ENCODE assay signal across 1 cellular context in the genomic region with DNA sequence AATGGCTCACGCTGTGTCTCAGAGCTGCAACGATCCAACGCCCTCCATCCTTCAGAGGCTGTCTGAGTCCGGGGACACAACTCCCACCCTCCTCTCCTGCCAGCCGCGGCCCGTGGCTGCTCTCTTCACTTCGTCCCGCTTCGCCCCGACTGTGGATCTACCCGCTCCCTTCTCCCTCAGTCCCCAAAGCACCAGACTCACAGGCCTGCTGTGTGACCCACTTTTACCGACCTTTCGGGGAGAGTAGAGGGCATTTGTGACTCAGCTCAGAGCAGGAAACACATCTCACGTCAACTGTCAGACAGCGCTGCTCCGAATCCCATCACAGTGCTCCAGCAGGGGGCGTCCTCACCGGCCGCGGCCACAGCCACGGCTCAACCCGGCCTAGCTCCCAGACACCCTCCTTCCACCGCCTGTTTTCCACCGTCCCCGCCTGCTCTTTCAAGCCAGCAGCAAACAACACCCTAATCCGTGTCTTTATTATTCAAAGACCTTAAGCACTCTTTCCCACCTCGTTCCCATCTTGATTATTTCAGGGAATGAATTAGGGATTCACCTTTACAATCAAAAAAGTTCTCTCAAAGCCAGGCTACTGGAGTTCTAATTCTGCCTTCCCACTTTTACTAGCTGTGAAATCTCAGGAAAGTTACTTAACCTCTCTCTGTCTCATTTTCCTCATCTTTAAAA.
TF ChIP-seq lines count a peak whose summit lies in the region.

No MANE protein-coding gene starts in this region.

TF ChIP-seq in K562, 482 proteins besides CTCF, POLR2A, EP300 and RAD21 (continued from another document and continues in another):
- peak; percentile 94 for TF ChIP-seq PKNOX1 (IDR thresholded peaks at IDR 0.05)
- TF ChIP-seq CHD4 (IDR thresholded peaks at IDR 0.05; ENCODE audit: insufficient read depth, insufficient replicate concordance, low read depth, low read length, poor library complexity, severe bottlenecking): no peak
- no peak for TF ChIP-seq ZNF174 (CRISPR knock-in tag; IDR thresholded peaks at IDR 0.05)
- no peak for TF ChIP-seq PPARD (CRISPR knock-in tag; IDR thresholded peaks at IDR 0.05)
- peak; percentile 53 to 59 for TF ChIP-seq AFF1 (IDR thresholded peaks at IDR 0.05; ENCODE audit: low read depth in 1 of 2, partially characterized antibody in 2 of 2)
- peak; percentile 55 for TF ChIP-seq TAF1 (IDR thresholded peaks at IDR 0.05; ENCODE audit: control insufficient read depth, extremely low read depth, insufficient read depth, low read length, severe bottlenecking)
- TF ChIP-seq ATF7 (IDR thresholded peaks at IDR 0.05): peak; percentile 70
- TF ChIP-seq EHMT2 (IDR thresholded peaks at IDR 0.05): peak; percentile 72; the same call in 1 of the 2 replicates
- TF ChIP-seq HDAC6 (IDR thresholded peaks at IDR 0.05; ENCODE audit: low read depth, low read length): no peak
- no peak for TF ChIP-seq CHD2 (IDR thresholded peaks at IDR 0.05; ENCODE audit: low read depth, low read length)
- TF ChIP-seq TOE1 (IDR thresholded peaks at IDR 0.05; ENCODE audit: borderline replicate concordance): peak; percentile 32; the same call in 1 of the 2 replicates
- TF ChIP-seq TOE1 (CRISPR knock-in tag; IDR thresholded peaks at IDR 0.05; ENCODE audit: borderline replicate concordance, low read depth): no peak
- no peak for TF ChIP-seq CHD1 (IDR thresholded peaks at IDR 0.05; ENCODE audit: low read length)
- TF ChIP-seq, protein P1, sequence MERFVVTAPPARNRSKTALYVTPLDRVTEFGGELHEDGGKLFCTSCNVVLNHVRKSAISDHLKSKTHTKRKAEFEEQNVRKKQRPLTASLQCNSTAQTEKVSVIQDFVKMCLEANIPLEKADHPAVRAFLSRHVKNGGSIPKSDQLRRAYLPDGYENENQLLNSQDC (CRISPR knock-in tag; IDR thresholded peaks at IDR 0.05): no peak
- no peak for TF ChIP-seq CEBPG (CRISPR knock-in tag; IDR thresholded peaks at IDR 0.05)
- no peak for TF ChIP-seq CEBPG (tag; conservative IDR thresholded peaks at IDR 0.05 in 1 of 2, IDR thresholded peaks at IDR 0.05 in 1 of 2)
- no peak for TF ChIP-seq NONO (IDR thresholded peaks at IDR 0.05; ENCODE audit: low read depth in 2 of 2, low read length in 1 of 2)
- no peak for TF ChIP-seq ZNF444 (CRISPR knock-in tag; IDR thresholded peaks at IDR 0.05)
- TF ChIP-seq FOSL1 (tag; conservative IDR thresholded peaks at IDR 0.05): peak; percentile 78
- TF ChIP-seq ZNF408 (CRISPR knock-in tag; IDR thresholded peaks at IDR 0.05; ENCODE audit: low read depth): no peak
- no peak for TF ChIP-seq NFE2L1 (tag; IDR thresholded peaks at IDR 0.05; ENCODE audit: borderline replicate concordance, low read depth)
- TF ChIP-seq NCOR1 (IDR thresholded peaks at IDR 0.05): no peak
- 0 out of 2 replicates have a peak, but pooled peaks have one; percentile 38 for TF ChIP-seq ZNF24 (IDR thresholded peaks at IDR 0.05)
- no peak for TF ChIP-seq RBM14 (IDR thresholded peaks at IDR 0.05; ENCODE audit: borderline replicate concordance, insufficient read depth, low read depth, low read length)
- no peak for TF ChIP-seq ZBTB33 (CRISPR knock-in tag; IDR thresholded peaks at IDR 0.05)
- no peak; a peak in 1 of 4 replicates for TF ChIP-seq MNT (conservative IDR thresholded peaks at IDR 0.05)
- no peak for TF ChIP-seq OTX1 (CRISPR knock-in tag; IDR thresholded peaks at IDR 0.05)
- TF ChIP-seq GABPB1 (CRISPR knock-in tag; IDR thresholded peaks at IDR 0.05): peak; percentile 65
- 0 out of 2 replicates have a peak, but pooled peaks have one; percentile 8 for TF ChIP-seq ZNF316 (IDR thresholded peaks at IDR 0.05)
- TF ChIP-seq GATAD2A (IDR thresholded peaks at IDR 0.05): peak; percentile 21; the same call in 1 of the 2 replicates
- TF ChIP-seq USF1 (CRISPR knock-in tag; IDR thresholded peaks at IDR 0.05): no peak
- TF ChIP-seq SRSF1 (IDR thresholded peaks at IDR 0.05; ENCODE audit: low read depth, low read length): no peak
- TF ChIP-seq ZNF41 (CRISPR knock-in tag; conservative IDR thresholded peaks at IDR 0.05): no peak
- TF ChIP-seq, protein P2, sequence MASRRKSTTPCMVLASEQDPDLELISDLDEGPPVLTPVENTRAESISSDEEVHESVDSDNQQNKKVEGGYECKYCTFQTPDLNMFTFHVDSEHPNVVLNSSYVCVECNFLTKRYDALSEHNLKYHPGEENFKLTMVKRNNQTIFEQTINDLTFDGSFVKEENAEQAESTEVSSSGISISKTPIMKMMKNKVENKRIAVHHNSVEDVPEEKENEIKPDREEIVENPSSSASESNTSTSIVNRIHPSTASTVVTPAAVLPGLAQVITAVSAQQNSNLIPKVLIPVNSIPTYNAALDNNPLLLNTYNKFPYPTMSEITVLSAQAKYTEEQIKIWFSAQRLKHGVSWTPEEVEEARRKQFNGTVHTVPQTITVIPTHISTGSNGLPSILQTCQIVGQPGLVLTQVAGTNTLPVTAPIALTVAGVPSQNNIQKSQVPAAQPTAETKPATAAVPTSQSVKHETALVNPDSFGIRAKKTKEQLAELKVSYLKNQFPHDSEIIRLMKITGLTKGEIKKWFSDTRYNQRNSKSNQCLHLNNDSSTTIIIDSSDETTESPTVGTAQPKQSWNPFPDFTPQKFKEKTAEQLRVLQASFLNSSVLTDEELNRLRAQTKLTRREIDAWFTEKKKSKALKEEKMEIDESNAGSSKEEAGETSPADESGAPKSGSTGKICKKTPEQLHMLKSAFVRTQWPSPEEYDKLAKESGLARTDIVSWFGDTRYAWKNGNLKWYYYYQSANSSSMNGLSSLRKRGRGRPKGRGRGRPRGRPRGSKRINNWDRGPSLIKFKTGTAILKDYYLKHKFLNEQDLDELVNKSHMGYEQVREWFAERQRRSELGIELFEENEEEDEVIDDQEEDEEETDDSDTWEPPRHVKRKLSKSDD (conservative IDR thresholded peaks at IDR 0.05; ENCODE audit: low read length): no peak
- no peak for TF ChIP-seq ZNF239 (CRISPR knock-in tag; IDR thresholded peaks at IDR 0.05)
- no peak for TF ChIP-seq NFIX (CRISPR knock-in tag; IDR thresholded peaks at IDR 0.05; ENCODE audit: low read depth)
